ENCODE assay signal across 19 cellular contexts in genomic region chr18:47919916-47920315, GRCh38.
"Had no signal": no experiment of that assay in that cellular context is flagged by ENCODE, and none has a peak within 500 bp of the region (broad histone marks: within the 10 kb centered on the region; RNA-seq: fewer than 3 reads in every experiment).

No MANE protein-coding gene starts in this region.

- H3K9ac ChIP-seq: SK-N-SH had no signal

- H3K4me1 ChIP-seq: prostate gland had no signal

- H3K36me3 ChIP-seq: ascending aorta, left lung, prostate gland, right atrium auricular region, tibial nerve had no signal

- H3K4me3 Mint-ChIP-seq: central memory CD8-positive, alpha-beta T cell; neural crest cell; T-cell had no signal

- H3K9me3 Mint-ChIP-seq: central memory CD8-positive, alpha-beta T cell; T-cell had no signal

- H3K4me3 ChIP-seq: ascending aorta, coronary artery, left lung, prostate gland, right atrium auricular region, tibial nerve had no signal

- ATAC-seq: activated CD4-positive, CD25-positive, alpha-beta regulatory T cell treated with anti-CD3 and anti-CD28 coated beads, Interleukin-2, amount 50 U/mL, for 24 hours; left lung; stimulated activated naive CD8-positive, alpha-beta T cell treated with anti-CD3 and anti-CD28 coated beads, Interleukin-15, Interleukin-2, amounts not matched to agents 100 U/mL and 50 U/mL, for 24 hours; T-cell had no signal

- DNase-seq: activated CD4-positive, alpha-beta T cell treated with anti-CD3 and anti-CD28 coated beads, Interleukin-2, amount 50 U/mL, for 48 hours; erythroblast; foreskin melanocyte; hypothalamus; left lung; midbrain; SK-N-SH; stimulated activated CD4-positive, alpha-beta T cell treated with anti-CD3 and anti-CD28 coated beads, Interleukin-12 subunit alpha, Interleukin-12 subunit beta, amount 100 ng/mL, for 4 hours; stimulated activated CD4-positive, alpha-beta T cell treated with anti-CD3 and anti-CD28 coated beads, Interleukin-1b, Interleukin-23, amount 100 ng/mL, for 48 hours; stimulated activated naive CD8-positive, alpha-beta T cell treated with anti-CD3 and anti-CD28 coated beads, Interleukin-15, Interleukin-2, amounts not matched to agents 100 U/mL and 50 U/mL, for 24 hours; T-cell had no signal

- H3K9me3 ChIP-seq: ascending aorta, left lung, prostate gland, right atrium auricular region, SK-N-SH, tibial nerve had no signal

- H3K4me2 ChIP-seq: SK-N-SH had no signal

- H3K27me3 ChIP-seq: ascending aorta, left lung, right atrium auricular region, tibial nerve had no signal

- H3K27ac ChIP-seq: ascending aorta, coronary artery, left lung, prostate gland, right atrium auricular region, tibial nerve had no signal

- H3K27me3 Mint-ChIP-seq: central memory CD8-positive, alpha-beta T cell; T-cell had no signal
